Comparison of ENCODE assay signal across 1 cellular context in the genomic region with DNA sequence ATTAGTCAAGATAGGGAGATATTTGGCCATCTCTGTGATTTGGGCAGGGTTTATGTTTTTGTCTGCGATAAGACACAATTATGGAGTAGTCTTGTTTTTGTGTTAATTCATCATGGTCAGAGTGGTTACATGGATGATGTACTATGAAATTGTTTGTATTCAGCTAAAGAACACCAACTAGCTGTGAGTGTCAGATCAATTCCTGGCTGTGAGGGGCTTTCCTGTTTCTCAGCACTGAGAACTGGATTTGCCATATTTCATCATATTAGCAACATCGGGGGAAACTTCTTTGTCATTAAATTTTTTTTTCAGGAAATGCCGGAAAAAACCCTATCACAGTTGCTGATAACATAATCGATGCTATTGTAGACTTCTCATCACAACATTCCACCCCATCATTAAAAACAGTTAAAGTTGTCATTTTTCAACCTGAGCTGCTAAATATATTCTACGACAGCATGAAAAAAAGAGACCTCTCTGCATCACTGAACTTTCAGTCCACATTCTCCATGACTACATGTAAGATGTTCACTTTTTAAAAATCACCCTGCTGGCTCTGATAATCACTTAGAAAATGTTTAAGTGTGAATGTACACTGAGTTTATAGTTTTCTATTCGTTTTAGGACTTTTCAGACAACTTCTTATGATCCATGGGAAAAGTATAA.
A peak's percentile ranks its signal among the peaks of the same experiment; 100 is the strongest.
TF ChIP-seq lines count a peak whose summit lies in the region.

No MANE protein-coding gene starts in this region.

TF ChIP-seq in GM12878, 131 proteins besides CTCF, POLR2A, EP300 and RAD21 (continued from another document):
- TF ChIP-seq, protein P1, sequence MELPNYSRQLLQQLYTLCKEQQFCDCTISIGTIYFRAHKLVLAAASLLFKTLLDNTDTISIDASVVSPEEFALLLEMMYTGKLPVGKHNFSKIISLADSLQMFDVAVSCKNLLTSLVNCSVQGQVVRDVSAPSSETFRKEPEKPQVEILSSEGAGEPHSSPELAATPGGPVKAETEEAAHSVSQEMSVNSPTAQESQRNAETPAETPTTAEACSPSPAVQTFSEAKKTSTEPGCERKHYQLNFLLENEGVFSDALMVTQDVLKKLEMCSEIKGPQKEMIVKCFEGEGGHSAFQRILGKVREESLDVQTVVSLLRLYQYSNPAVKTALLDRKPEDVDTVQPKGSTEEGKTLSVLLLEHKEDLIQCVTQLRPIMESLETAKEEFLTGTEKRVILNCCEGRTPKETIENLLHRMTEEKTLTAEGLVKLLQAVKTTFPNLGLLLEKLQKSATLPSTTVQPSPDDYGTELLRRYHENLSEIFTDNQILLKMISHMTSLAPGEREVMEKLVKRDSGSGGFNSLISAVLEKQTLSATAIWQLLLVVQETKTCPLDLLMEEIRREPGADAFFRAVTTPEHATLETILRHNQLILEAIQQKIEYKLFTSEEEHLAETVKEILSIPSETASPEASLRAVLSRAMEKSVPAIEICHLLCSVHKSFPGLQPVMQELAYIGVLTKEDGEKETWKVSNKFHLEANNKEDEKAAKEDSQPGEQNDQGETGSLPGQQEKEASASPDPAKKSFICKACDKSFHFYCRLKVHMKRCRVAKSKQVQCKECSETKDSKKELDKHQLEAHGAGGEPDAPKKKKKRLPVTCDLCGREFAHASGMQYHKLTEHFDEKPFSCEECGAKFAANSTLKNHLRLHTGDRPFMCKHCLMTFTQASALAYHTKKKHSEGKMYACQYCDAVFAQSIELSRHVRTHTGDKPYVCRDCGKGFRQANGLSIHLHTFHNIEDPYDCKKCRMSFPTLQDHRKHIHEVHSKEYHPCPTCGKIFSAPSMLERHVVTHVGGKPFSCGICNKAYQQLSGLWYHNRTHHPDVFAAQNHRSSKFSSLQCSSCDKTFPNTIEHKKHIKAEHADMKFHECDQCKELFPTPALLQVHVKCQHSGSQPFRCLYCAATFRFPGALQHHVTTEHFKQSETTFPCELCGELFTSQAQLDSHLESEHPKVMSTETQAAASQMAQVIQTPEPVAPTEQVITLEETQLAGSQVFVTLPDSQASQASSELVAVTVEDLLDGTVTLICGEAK (IDR thresholded peaks at IDR 0.05; ENCODE audit: borderline replicate concordance), result no peak
- TF ChIP-seq SIN3A (IDR thresholded peaks at IDR 0.05; ENCODE audit: low read depth, low read length) (no peak), FOS (IDR thresholded peaks at IDR 0.05; ENCODE audit: borderline replicate concordance, extremely low read depth, insufficient read length) (no peak), EED (IDR thresholded peaks at IDR 0.05; ENCODE audit: low read depth) (peak; percentile 48; the same call in 1 of the 2 replicates), RAD51 (IDR thresholded peaks at IDR 0.05) (no peak), YY1 (IDR thresholded peaks at IDR 0.05; ENCODE audit: low read depth, low read length) (no peak), TBL1XR1 (IDR thresholded peaks at IDR 0.05; ENCODE audit: low read depth, low read length) (no peak), IKZF2 (IDR thresholded peaks at IDR 0.05) (peak in 1 of 2 experiments; percentile 64), ESRRA (IDR thresholded peaks at IDR 0.05; ENCODE audit: low read length) (no peak), BMI1 (IDR thresholded peaks at IDR 0.05; ENCODE audit: borderline replicate concordance) (no peak), HCFC1 (IDR thresholded peaks at IDR 0.05; ENCODE audit: low read length) (no peak), CREB1 (IDR thresholded peaks at IDR 0.05; ENCODE audit: low read depth) (peak; percentile 45; the same call in 1 of the 2 replicates), EGR1 (IDR thresholded peaks at IDR 0.05; ENCODE audit: borderline replicate concordance in 1 of 2, low read depth in 2 of 2, low read length in 2 of 2) (no peak), HDGF (IDR thresholded peaks at IDR 0.05) (no peak), SP1 (IDR thresholded peaks at IDR 0.05; ENCODE audit: low read depth, low read length) (no peak)
- TF ChIP-seq, protein P2, sequence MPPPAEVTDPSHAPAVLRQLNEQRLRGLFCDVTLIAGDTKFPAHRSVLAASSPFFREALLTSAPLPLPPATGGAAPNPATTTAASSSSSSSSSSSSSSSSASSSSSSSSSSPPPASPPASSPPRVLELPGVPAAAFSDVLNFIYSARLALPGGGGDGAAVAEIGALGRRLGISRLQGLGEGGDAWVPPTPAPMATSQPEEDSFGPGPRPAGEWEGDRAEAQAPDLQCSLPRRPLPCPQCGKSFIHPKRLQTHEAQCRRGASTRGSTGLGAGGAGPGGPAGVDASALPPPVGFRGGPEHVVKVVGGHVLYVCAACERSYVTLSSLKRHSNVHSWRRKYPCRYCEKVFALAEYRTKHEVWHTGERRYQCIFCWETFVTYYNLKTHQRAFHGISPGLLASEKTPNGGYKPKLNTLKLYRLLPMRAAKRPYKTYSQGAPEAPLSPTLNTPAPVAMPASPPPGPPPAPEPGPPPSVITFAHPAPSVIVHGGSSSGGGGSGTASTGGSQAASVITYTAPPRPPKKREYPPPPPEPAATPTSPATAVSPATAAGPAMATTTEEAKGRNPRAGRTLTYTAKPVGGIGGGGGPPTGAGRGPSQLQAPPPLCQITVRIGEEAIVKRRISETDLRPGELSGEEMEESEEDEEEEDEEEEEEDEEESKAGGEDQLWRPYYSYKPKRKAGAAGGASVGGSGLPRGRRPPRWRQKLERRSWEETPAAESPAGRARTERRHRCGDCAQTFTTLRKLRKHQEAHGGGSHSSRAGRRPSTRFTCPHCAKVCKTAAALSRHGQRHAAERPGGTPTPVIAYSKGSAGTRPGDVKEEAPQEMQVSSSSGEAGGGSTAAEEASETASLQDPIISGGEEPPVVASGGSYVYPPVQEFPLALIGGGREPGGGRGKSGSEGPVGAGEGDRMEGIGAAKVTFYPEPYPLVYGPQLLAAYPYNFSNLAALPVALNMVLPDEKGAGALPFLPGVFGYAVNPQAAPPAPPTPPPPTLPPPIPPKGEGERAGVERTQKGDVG (CRISPR knock-in tag; IDR thresholded peaks at IDR 0.05), result no peak
- TF ChIP-seq, protein P3, sequence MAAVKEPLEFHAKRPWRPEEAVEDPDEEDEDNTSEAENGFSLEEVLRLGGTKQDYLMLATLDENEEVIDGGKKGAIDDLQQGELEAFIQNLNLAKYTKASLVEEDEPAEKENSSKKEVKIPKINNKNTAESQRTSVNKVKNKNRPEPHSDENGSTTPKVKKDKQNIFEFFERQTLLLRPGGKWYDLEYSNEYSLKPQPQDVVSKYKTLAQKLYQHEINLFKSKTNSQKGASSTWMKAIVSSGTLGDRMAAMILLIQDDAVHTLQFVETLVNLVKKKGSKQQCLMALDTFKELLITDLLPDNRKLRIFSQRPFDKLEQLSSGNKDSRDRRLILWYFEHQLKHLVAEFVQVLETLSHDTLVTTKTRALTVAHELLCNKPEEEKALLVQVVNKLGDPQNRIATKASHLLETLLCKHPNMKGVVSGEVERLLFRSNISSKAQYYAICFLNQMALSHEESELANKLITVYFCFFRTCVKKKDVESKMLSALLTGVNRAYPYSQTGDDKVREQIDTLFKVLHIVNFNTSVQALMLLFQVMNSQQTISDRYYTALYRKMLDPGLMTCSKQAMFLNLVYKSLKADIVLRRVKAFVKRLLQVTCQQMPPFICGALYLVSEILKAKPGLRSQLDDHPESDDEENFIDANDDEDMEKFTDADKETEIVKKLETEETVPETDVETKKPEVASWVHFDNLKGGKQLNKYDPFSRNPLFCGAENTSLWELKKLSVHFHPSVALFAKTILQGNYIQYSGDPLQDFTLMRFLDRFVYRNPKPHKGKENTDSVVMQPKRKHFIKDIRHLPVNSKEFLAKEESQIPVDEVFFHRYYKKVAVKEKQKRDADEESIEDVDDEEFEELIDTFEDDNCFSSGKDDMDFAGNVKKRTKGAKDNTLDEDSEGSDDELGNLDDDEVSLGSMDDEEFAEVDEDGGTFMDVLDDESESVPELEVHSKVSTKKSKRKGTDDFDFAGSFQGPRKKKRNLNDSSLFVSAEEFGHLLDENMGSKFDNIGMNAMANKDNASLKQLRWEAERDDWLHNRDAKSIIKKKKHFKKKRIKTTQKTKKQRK (IDR thresholded peaks at IDR 0.05; ENCODE audit: low read depth, low read length), result no peak
- TF ChIP-seq, protein P4, sequence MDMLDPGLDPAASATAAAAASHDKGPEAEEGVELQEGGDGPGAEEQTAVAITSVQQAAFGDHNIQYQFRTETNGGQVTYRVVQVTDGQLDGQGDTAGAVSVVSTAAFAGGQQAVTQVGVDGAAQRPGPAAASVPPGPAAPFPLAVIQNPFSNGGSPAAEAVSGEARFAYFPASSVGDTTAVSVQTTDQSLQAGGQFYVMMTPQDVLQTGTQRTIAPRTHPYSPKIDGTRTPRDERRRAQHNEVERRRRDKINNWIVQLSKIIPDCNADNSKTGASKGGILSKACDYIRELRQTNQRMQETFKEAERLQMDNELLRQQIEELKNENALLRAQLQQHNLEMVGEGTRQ (IDR thresholded peaks at IDR 0.05; ENCODE audit: borderline replicate concordance, low read depth, low read length), result no peak
